17 cellular contexts compared by ENCODE assay signal in genomic region chr5:123097483-123097870, GRCh38. TPM values are rescaled to one million over a fixed set of nuclear protein-coding genes. Genes with fewer than 3 reads are reported as not detected.
A peak's percentile ranks its signal among the peaks of the same experiment; 100 is the strongest.
DNase-seq lines count a peak whose midpoint lies in the region; ATAC-seq, FAIRE-seq and TF ChIP-seq lines count a peak whose summit lies in the region.
"Had no signal": no experiment of that assay in that cellular context is flagged by ENCODE, and none has a peak within 500 bp of the region (broad histone marks: within the 10 kb centered on the region; RNA-seq: fewer than 3 reads in every experiment).

No MANE protein-coding gene starts in this region.

- peak overlapping the region in 1 of 2 experiments; percentile 73; a peak in 1 of 5 replicates for H3K4me3 Mint-ChIP-seq in H9
- peak overlapping the region; percentile 1 to 6 (median 3) for H3K4me3 Mint-ChIP-seq in nephron
- H3K4me3 Mint-ChIP-seq: CD4-positive, alpha-beta T cell had no signal

- TF ChIP-seq POLR2A in upper lobe of left lung (IDR thresholded peaks at IDR 0.05) (no peak), right lobe of liver (IDR thresholded peaks at IDR 0.05) (no peak)

- no peak overlapping the region for H3K9ac ChIP-seq in H9 (ENCODE audit: extremely low read depth, insufficient read length, low read length)
- H3K9ac ChIP-seq in fibroblast of lung (ENCODE audit: insufficient read depth, low read length): no peak overlapping the region
- H3K9ac ChIP-seq: KMS-11 had no signal

- H3K56ac ChIP-seq in H9 (ENCODE audit: insufficient read length, low read depth, low read length): no peak overlapping the region

- H3K4me2 ChIP-seq in H9 (ENCODE audit: insufficient read depth, insufficient read length, low read length): peak overlapping the region; percentile 79
- H3K4me2 ChIP-seq in fibroblast of lung (ENCODE audit: extremely low read depth, insufficient read depth, low read length): peak overlapping the region; percentile 85
- H3K4me2 ChIP-seq: KMS-11 had no signal

- TF ChIP-seq CTCF in H9 (conservative IDR thresholded peaks at IDR 0.05) (no peak), fibroblast of lung (conservative IDR thresholded peaks at IDR 0.05 in 1 of 2, IDR thresholded peaks at IDR 0.05 in 1 of 2; ENCODE audit: low read depth in 1 of 2, low read length in 2 of 2) (no peak), nephron (IDR thresholded peaks at IDR 0.05; ENCODE audit: unreplicated experiment in 3 of 3) (no peak), upper lobe of left lung (IDR thresholded peaks at IDR 0.05) (no peak), right lobe of liver (IDR thresholded peaks at IDR 0.05) (no peak)

- no CpG with 5 or more reads among the region's 2 CpGs for WGBS in H9 (ENCODE audit: extremely low coverage, insufficient read length, low lambda C conversion rate)
- WGBS in upper lobe of left lung, 2 donors: 76 to 78% methylated on average over 2 of the region's 2 CpGs
- WGBS in right lobe of liver (ENCODE audit: insufficient coverage, low coverage, low lambda C conversion rate, missing lambda C conversion rate): 83% methylated on average over 1 of the region's 2 CpGs
- 95 to 97% (median 96%) methylated on average over 2 of the region's 2 CpGs for WGBS in small intestine, 3 donors

- no peak overlapping the region for H2BK20ac ChIP-seq in H9 (ENCODE audit: low read depth, low read length, poor library complexity, severe bottlenecking)

- no peak overlapping the region for H2BK12ac ChIP-seq in H9 (ENCODE audit: insufficient read length, low read depth, low read length)

- DNase-seq in H9: no peak
- DNase-seq in fibroblast of lung (ENCODE audit: low read depth in 2 of 2): peak in 1 of 2 donors; percentile 30
- DNase-seq in upper lobe of left lung: no peak
- DNase-seq in right lobe of liver: no peak
- no peak for DNase-seq in small intestine
- DNase-seq in NCI-H526 (lab: John Stamatoyannopoulos, UW): no peak
- DNase-seq: CD4-positive, alpha-beta T cell; DMS153; GDM1; MV-4-11; NCI-H187 treated with DMSO at 0.1 percent for 48 hours; NCI-H226; NCI-H524 treated with DMSO at 0.1 percent for 48 hours had no signal

- H3K27ac ChIP-seq in H9 (ENCODE audit: insufficient read length, low read depth, low read length) (no peak overlapping the region), fibroblast of lung (ENCODE audit: insufficient read depth, low read length) (peak overlapping the region; percentile 56), upper lobe of left lung (peak overlapping the region; percentile 53 to 70 (median 61)), right lobe of liver (no peak overlapping the region), small intestine (ENCODE audit: low read depth in 1 of 2, low read length in 1 of 2) (no peak overlapping the region)
- H3K27ac ChIP-seq: KMS-11 had no signal

- peaks cover 28 to 41% of the 10 kb centered on the region in 2 experiments for H3K4me1 Mint-ChIP-seq in H9
- peaks cover 24% of the 10 kb centered on the region for H3K4me1 Mint-ChIP-seq in nephron

- no peak overlapping the region for H3K23ac ChIP-seq in H9 (ENCODE audit: insufficient read length, low read depth, low read length)

- H3K27me3 ChIP-seq in H9 (ENCODE audit: insufficient read depth, low read length) (peaks cover 81% of the 10 kb centered on the region), fibroblast of lung (ENCODE audit: control insufficient read depth, insufficient read depth, low read length) (no peaks in the 10 kb centered on the region), upper lobe of left lung (peaks cover 0 to 41% (median 20%) of the 10 kb centered on the region in 4 donors), right lobe of liver (peaks cover 19 to 48% of the 10 kb centered on the region in 2 donors), small intestine (ENCODE audit: control insufficient read depth in 2 of 2, insufficient read depth in 2 of 2, low read length in 2 of 2) (peaks cover 5 to 44% of the 10 kb centered on the region in 2 donors)

- no peaks in the 10 kb centered on the region for H3K79me2 ChIP-seq in H9 (ENCODE audit: insufficient read depth, low read length)
- peaks cover 69% of the 10 kb centered on the region for H3K79me2 ChIP-seq in fibroblast of lung (ENCODE audit: control insufficient read depth, insufficient read depth, low read length)

- no peak for FAIRE-seq in small intestine (lab: Jason Lieb, UNC)
- FAIRE-seq: A204.1 had no signal

- H3K4me1 ChIP-seq in H9 (ENCODE audit: insufficient read depth, low read length): no peaks in the 10 kb centered on the region
- peaks cover 13% of the 10 kb centered on the region for H3K4me1 ChIP-seq in fibroblast of lung (ENCODE audit: control insufficient read depth, extremely low read depth, insufficient read depth, low read length)
- peaks cover 10 to 28% (median 16%) of the 10 kb centered on the region in 4 donors for H3K4me1 ChIP-seq in upper lobe of left lung
- H3K4me1 ChIP-seq in right lobe of liver: peaks cover 0 to 10% (median 0%) of the 10 kb centered on the region in 4 donors
- no peaks in the 10 kb centered on the region for H3K4me1 ChIP-seq in small intestine (ENCODE audit: control insufficient read depth in 2 of 2, insufficient read depth in 1 of 2, low read depth in 1 of 2, low read length in 1 of 2)

- no peak for TF ChIP-seq EP300 in upper lobe of left lung (IDR thresholded peaks at IDR 0.05)

- no peak overlapping the region for H3K14ac ChIP-seq in H9 (ENCODE audit: insufficient read depth, low read length)

- peaks cover 33% of the 10 kb centered on the region for H3K23me2 ChIP-seq in H9 (ENCODE audit: insufficient read length, low read depth, low read length, poor library complexity, severe bottlenecking)

- intact Hi-C loops in right lobe of liver (cut with DNase I): no loop called here

- peaks cover 0 to 2% of the 10 kb centered on the region in 2 experiments; a peak in 1 of 5 replicates for H3K9me3 Mint-ChIP-seq in H9
- no peaks in the 10 kb centered on the region for H3K9me3 Mint-ChIP-seq in nephron
- H3K9me3 Mint-ChIP-seq: CD4-positive, alpha-beta T cell had no signal

- H3T11ph ChIP-seq in H9 (ENCODE audit: low read length): no peak overlapping the region

- H3K9me3 ChIP-seq in H9 (ENCODE audit: control insufficient read depth, low read depth, low read length): no peaks in the 10 kb centered on the region
- no peaks in the 10 kb centered on the region for H3K9me3 ChIP-seq in fibroblast of lung (ENCODE audit: control insufficient read depth, insufficient read depth, low read depth, low read length)
- H3K9me3 ChIP-seq in upper lobe of left lung: no peaks in the 10 kb centered on the region
- no peaks in the 10 kb centered on the region for H3K9me3 ChIP-seq in right lobe of liver
- no peaks in the 10 kb centered on the region for H3K9me3 ChIP-seq in small intestine (ENCODE audit: control insufficient read depth, low read depth)

- H3K36me3 Mint-ChIP-seq in H9 (ENCODE audit: insufficient read depth in 1 of 3, low read depth in 3 of 3) (no peaks in the 10 kb centered on the region), nephron (ENCODE audit: low read depth) (peaks cover 13% of the 10 kb centered on the region)

- no peak overlapping the region for H3K18ac ChIP-seq in H9 (ENCODE audit: insufficient read length, low read depth, low read length)

- H3K4ac ChIP-seq in H9 (ENCODE audit: low read depth, low read length): no peak overlapping the region

- no peak overlapping the region; a peak in 1 of 7 replicates for H3K27ac Mint-ChIP-seq in H9
- no peak overlapping the region for H3K27ac Mint-ChIP-seq in nephron
- H3K27ac Mint-ChIP-seq: CD4-positive, alpha-beta T cell had no signal

- no peak overlapping the region for H2BK5ac ChIP-seq in H9 (ENCODE audit: insufficient read length, low read length)

- ATAC-seq in upper lobe of left lung (ENCODE audit: low FRiP score in 2 of 2) (no peak), right lobe of liver (no peak)
- ATAC-seq: HCT116 had no signal

- H3K4me3 ChIP-seq in fibroblast of lung (replicated peaks in 1 of 4; ENCODE audit: control extremely low read depth in 1 of 4, insufficient read depth in 1 of 4, low read depth in 3 of 4, low read length in 4 of 4): peak overlapping the region in 1 of 4 experiments; percentile 66
- H3K4me3 ChIP-seq in upper lobe of left lung: no peak overlapping the region
- no peak overlapping the region for H3K4me3 ChIP-seq in right lobe of liver
- no peak overlapping the region for H3K4me3 ChIP-seq in small intestine (ENCODE audit: low read depth in 1 of 2, low read length in 2 of 2)

- H4K20me1 ChIP-seq in H9 (ENCODE audit: control insufficient read depth, insufficient read depth, insufficient read length) (no peaks in the 10 kb centered on the region), fibroblast of lung (ENCODE audit: control insufficient read depth, extremely low read depth, insufficient read depth, low read length) (no peaks in the 10 kb centered on the region)

- no peak overlapping the region for H2BK15ac ChIP-seq in H9 (ENCODE audit: low read depth, low read length)

- H3K79me1 ChIP-seq in H9 (ENCODE audit: insufficient read depth, low read depth, low read length, poor library complexity, severe bottlenecking): no peaks in the 10 kb centered on the region

- no peak overlapping the region for H4K91ac ChIP-seq in H9 (ENCODE audit: insufficient read length, low read depth, low read length)

- H3K27me3 Mint-ChIP-seq in H9 (ENCODE audit: low read depth) (peaks cover 98% of the 10 kb centered on the region), nephron (ENCODE audit: low read depth) (peaks cover 100% of the 10 kb centered on the region)

- peaks cover 4% of the 10 kb centered on the region for H3K36me3 ChIP-seq in fibroblast of lung (ENCODE audit: control insufficient read depth, insufficient read depth, low read length)
- H3K36me3 ChIP-seq in upper lobe of left lung: no peaks in the 10 kb centered on the region
- no peaks in the 10 kb centered on the region for H3K36me3 ChIP-seq in right lobe of liver
- H3K36me3 ChIP-seq in small intestine (ENCODE audit: control insufficient read depth in 2 of 2, insufficient read depth in 2 of 2, low read length in 2 of 2): no peaks in the 10 kb centered on the region

- no peak overlapping the region for H4K8ac ChIP-seq in H9 (replicated peaks; ENCODE audit: insufficient read length, low read depth, low read length)

- H2AK5ac ChIP-seq in H9 (ENCODE audit: insufficient read length, low read length): no peak overlapping the region

- no peak overlapping the region for H2BK120ac ChIP-seq in H9 (ENCODE audit: low read depth, low read length, poor library complexity, severe bottlenecking)

- H2AFZ ChIP-seq in H9 (ENCODE audit: low read length) (no peak overlapping the region), fibroblast of lung (ENCODE audit: low read length) (no peak overlapping the region)

- no peak overlapping the region for H4K5ac ChIP-seq in H9 (ENCODE audit: insufficient read length, low read depth, low read length)

RNA-seq across cellular contexts. Expression of gene PRDM6, which starts 8.4 kb away (rescaled TPM):
- total RNA-seq in H9 (2021) (0.15 and 0.17 TPM in 2 replicates), fibroblast of lung (13.1 and 21.6 TPM in 2 replicates), upper lobe of left lung (10 to 100 TPM in 1 of 6 donors, 1 to 10 TPM in 5; 2.8 to 12.8 (median 3.6) TPM), right lobe of liver (under 1 TPM in 5 of 6 experiments, not detected in 1; 0.20 to 0.64 (median 0.31) TPM)
- polyA plus RNA-seq in fibroblast of lung (6.3 and 16.3 TPM in 2 replicates), small intestine (under 1 TPM in 2 of 3 donors, not detected in 1; 0.34 to 0.54 TPM)
- 5.0 and 10.1 TPM in 2 replicates for polyA plus RNA-seq in fibroblast of lung (2012)
- polyA minus RNA-seq in fibroblast of lung (ENCODE audit: low replicate concordance): 6.0 and 30.7 TPM in 2 replicates
- total RNA-seq: CD4-positive, alpha-beta T cell had no signal

Comparison
In these comparisons a context has a peak if more than half of its experiments do, and no peak if none do; other contexts are left out.
1. H3K27ac ChIP-seq: peak in fibroblast of lung (single experiment) and upper lobe of left lung (4 of 4); none in H9 (single experiment), right lobe of liver (0 of 3) and small intestine (0 of 2).